In genomic region chr6:35725721-35726438, GRCh38 we compare ENCODE assay signal across 8 cellular contexts. TPM values are rescaled to one million over a fixed set of nuclear protein-coding genes. Genes with fewer than 3 reads are reported as not detected.
DNase-seq lines count a peak whose midpoint lies in the region; ATAC-seq, FAIRE-seq and TF ChIP-seq lines count a peak whose summit lies in the region.

No MANE protein-coding gene starts in this region.

- H3K4me3 ChIP-seq in adipocyte (ENCODE audit: low read length), result peak overlapping the region; percentile 35
- peak overlapping the region in 1 of 3 experiments; percentile 7 for H3K4me3 ChIP-seq in keratinocyte (ENCODE audit: control insufficient read depth in 2 of 3, extremely low read depth in 1 of 3, insufficient read depth in 2 of 3, low read depth in 1 of 3, low read length in 3 of 3)

- H3K36me3 ChIP-seq in adipocyte (ENCODE audit: control insufficient read depth, insufficient read depth, low read length, severe bottlenecking), result no peaks in the 10 kb centered on the region
- H3K36me3 ChIP-seq in keratinocyte (ENCODE audit: control insufficient read depth in 2 of 2, extremely low read depth in 1 of 2, insufficient read depth in 2 of 2, low read length in 2 of 2), result no peaks in the 10 kb centered on the region

- FAIRE-seq in keratinocyte (lab: Jason Lieb, UNC), result no peak

- H3K27ac ChIP-seq in keratinocyte (ENCODE audit: control insufficient read depth, insufficient read depth, low read length), result peak overlapping the region; percentile 97

- TF ChIP-seq CTCF in keratinocyte (optimal IDR thresholded peaks at IDR 0.05 in 1 of 3, IDR thresholded peaks at IDR 0.05 in 1 of 3, conservative IDR thresholded peaks at IDR 0.05 in 1 of 3; ENCODE audit: extremely low read depth in 1 of 3, insufficient read depth in 2 of 3, low read length in 3 of 3), result no peak

- H3K9me3 Mint-ChIP-seq in IgD-negative memory B cell, result no peaks in the 10 kb centered on the region
- H3K9me3 Mint-ChIP-seq in stimulated activated memory B cell treated with anti-CD40 and anti-IgM and Interleukin-4, amounts not matched to agents 10 μg/mL and 1 μg/mL and 100 μg/mL, for 72 hours, result no peaks in the 10 kb centered on the region

- H3K4me2 ChIP-seq in keratinocyte (ENCODE audit: control insufficient read depth, extremely low read depth, insufficient read depth, low read depth, low read length), result peak overlapping the region; percentile 86

- dilution Hi-C loops in keratinocyte (cut with MboI; ENCODE audit: extremely low pct_ligation_motif_present, low sequenced_read_pairs), result loop anchor here (25.0 kb wide), 1 partner anchor 164 kb away; no protein-coding TSS in a partner anchor

- H3K9me1 ChIP-seq in keratinocyte (ENCODE audit: control insufficient read depth, extremely low read depth, insufficient read depth, low read length), result no peaks in the 10 kb centered on the region

- no peaks in the 10 kb centered on the region for H3K79me2 ChIP-seq in keratinocyte (ENCODE audit: control insufficient read depth, insufficient read depth, low read length)

- H3K27me3 ChIP-seq in adipocyte (replicated peaks; ENCODE audit: control insufficient read depth, insufficient read depth, low read length), result no peaks in the 10 kb centered on the region
- no peaks in the 10 kb centered on the region for H3K27me3 ChIP-seq in keratinocyte (ENCODE audit: control insufficient read depth, extremely low read depth, insufficient read depth, low read length)

- peak overlapping the region in 1 of 3 donors; percentile 47 for H3K27ac Mint-ChIP-seq in IgD-negative memory B cell
- H3K27ac Mint-ChIP-seq in stimulated activated memory B cell treated with anti-CD40 and anti-IgM and Interleukin-4, amounts not matched to agents 10 μg/mL and 1 μg/mL and 100 μg/mL, for 72 hours, result peak overlapping the region; percentile 34

- H3K4me1 Mint-ChIP-seq in IgD-negative memory B cell, result peaks cover 24 to 34% (median 25%) of the 10 kb centered on the region in 3 donors
- H3K4me1 Mint-ChIP-seq in stimulated activated memory B cell treated with anti-CD40 and anti-IgM and Interleukin-4, amounts not matched to agents 10 μg/mL and 1 μg/mL and 100 μg/mL, for 72 hours, result peaks cover 39% of the 10 kb centered on the region

- H3K9me3 ChIP-seq in adipocyte (ENCODE audit: control insufficient read depth, low read length) (no peaks in the 10 kb centered on the region), keratinocyte (ENCODE audit: control insufficient read depth, low read depth, low read length) (no peaks in the 10 kb centered on the region)

- peak overlapping the region in 3 of 4 donors; percentile 57 to 85 (median 66) for H3K4me3 Mint-ChIP-seq in IgD-negative memory B cell
- H3K4me3 Mint-ChIP-seq in stimulated activated memory B cell treated with anti-CD40 and anti-IgM and Interleukin-4, amounts not matched to agents 10 μg/mL and 1 μg/mL and 100 μg/mL, for 72 hours, result no peak overlapping the region

- peaks cover 3% of the 10 kb centered on the region for H3K27me3 Mint-ChIP-seq in IgD-negative memory B cell
- H3K27me3 Mint-ChIP-seq in stimulated activated memory B cell treated with anti-CD40 and anti-IgM and Interleukin-4, amounts not matched to agents 10 μg/mL and 1 μg/mL and 100 μg/mL, for 72 hours, result no peaks in the 10 kb centered on the region

- ATAC-seq in stimulated activated memory B cell treated with anti-CD40 and anti-IgM and Interleukin-4, amounts not matched to agents 10 μg/mL and 1 μg/mL and 100 μg/mL, for 72 hours, result no peak
- ATAC-seq in GM18909 (IDR thresholded peaks at IDR 0.05; ENCODE audit: poor library complexity, unreplicated experiment), result no peak
- ATAC-seq in HG03457 (IDR thresholded peaks at IDR 0.05; ENCODE audit: unreplicated experiment), result no peak

- H4K20me1 ChIP-seq in keratinocyte (ENCODE audit: control insufficient read depth, extremely low read depth, insufficient read depth, low read length), result no peaks in the 10 kb centered on the region

- DNase-seq in adipocyte (ENCODE audit: low read depth) (peak; percentile 67), keratinocyte (ENCODE audit: low read depth, low spot score) (no peak), SHP77 treated with DMSO at 0.1 percent for 48 hours (lab: John Stamatoyannopoulos, UW) (no peak), NCI-H1694 treated with DMSO at 0.1 percent for 48 hours (lab: John Stamatoyannopoulos, UW) (no peak)

- H3K36me3 Mint-ChIP-seq in IgD-negative memory B cell, result peaks cover 3% of the 10 kb centered on the region
- H3K36me3 Mint-ChIP-seq in stimulated activated memory B cell treated with anti-CD40 and anti-IgM and Interleukin-4, amounts not matched to agents 10 μg/mL and 1 μg/mL and 100 μg/mL, for 72 hours, result no peaks in the 10 kb centered on the region

- H3K4me1 ChIP-seq in adipocyte (ENCODE audit: control insufficient read depth, insufficient read depth, low read length), result peaks cover 79% of the 10 kb centered on the region
- H3K4me1 ChIP-seq in keratinocyte (ENCODE audit: control insufficient read depth, extremely low read depth, insufficient read depth, low read length), result peaks cover 48% of the 10 kb centered on the region

- peak overlapping the region; percentile 49 for H2AFZ ChIP-seq in keratinocyte (ENCODE audit: control insufficient read depth, low read length)

- peak overlapping the region; percentile 96 for H3K9ac ChIP-seq in adipocyte (ENCODE audit: low read length)
- H3K9ac ChIP-seq in keratinocyte (ENCODE audit: control insufficient read depth, extremely low read depth, insufficient read depth, low read length), result peak overlapping the region; percentile 90

RNA-seq across cellular contexts. Expression of gene ARMC12, which starts 11.0 kb away (rescaled TPM):
- polyA plus RNA-seq in IgD-negative memory B cell (0.39 TPM), keratinocyte (0.34 to 1.7 TPM (median 0.54 TPM) in 3 replicates)
- polyA plus RNA-seq in keratinocyte (2011; ENCODE audit: low read depth), result not detected
- 0.43 TPM in 2 replicates for polyA plus RNA-seq in keratinocyte (2011; cell fraction: cytosol; rRNA removed)
- 5.5 and 6.0 TPM in 2 replicates for polyA plus RNA-seq in keratinocyte (2011; cell fraction: nucleus; rRNA removed)
- 0.34 and 0.56 TPM in 2 replicates for polyA plus RNA-seq in keratinocyte (2012; ENCODE audit: low replicate concordance)
- polyA minus RNA-seq in keratinocyte, result 0.49 to 1.3 TPM (median 0.69 TPM) in 3 replicates
- polyA minus RNA-seq in keratinocyte (2011; cell fraction: cytosol; rRNA and poly(A)+ RNA removed), result not detected
- not detected in 2 replicates for polyA minus RNA-seq in keratinocyte (2011; cell fraction: nucleus; rRNA and poly(A)+ RNA removed)

RNA-seq across cellular contexts. Expression of gene FKBP5, which starts 37.2 kb away (rescaled TPM):
- polyA plus RNA-seq in IgD-negative memory B cell, result 25.1 TPM
- 48.0 to 88.3 TPM (median 59.0 TPM) in 3 replicates for polyA plus RNA-seq in keratinocyte
- polyA plus RNA-seq in keratinocyte (2011; ENCODE audit: low read depth), result 29.3 TPM
- polyA plus RNA-seq in keratinocyte (2011; cell fraction: cytosol; rRNA removed), result 53.4 and 63.7 TPM in 2 replicates
- polyA plus RNA-seq in keratinocyte (2011; cell fraction: nucleus; rRNA removed), result 52.6 and 53.1 TPM in 2 replicates
- polyA plus RNA-seq in keratinocyte (2012; ENCODE audit: low replicate concordance), result 52.0 and 70.9 TPM in 2 replicates
- 15.1 to 56.8 TPM (median 27.8 TPM) in 3 replicates for polyA minus RNA-seq in keratinocyte
- 22.8 TPM for polyA minus RNA-seq in keratinocyte (2011; cell fraction: cytosol; rRNA and poly(A)+ RNA removed)
- 15.8 and 39.4 TPM in 2 replicates for polyA minus RNA-seq in keratinocyte (2011; cell fraction: nucleus; rRNA and poly(A)+ RNA removed)

RNA-seq across cellular contexts. Expression of gene CLPSL2, which starts 50.5 kb away (rescaled TPM):
- polyA plus RNA-seq in IgD-negative memory B cell, result not detected
- polyA plus RNA-seq in keratinocyte, result not detected in 3 replicates
- not detected for polyA plus RNA-seq in keratinocyte (2011; ENCODE audit: low read depth)
- polyA plus RNA-seq in keratinocyte (2011; cell fraction: cytosol; rRNA removed), result not detected in 2 replicates
- polyA plus RNA-seq in keratinocyte (2011; cell fraction: nucleus; rRNA removed), result not detected in 2 replicates
- polyA plus RNA-seq in keratinocyte (2012; ENCODE audit: low replicate concordance), result not detected in 2 replicates
- not detected in 3 replicates for polyA minus RNA-seq in keratinocyte
- polyA minus RNA-seq in keratinocyte (2011; cell fraction: cytosol; rRNA and poly(A)+ RNA removed), result not detected
- not detected in 2 replicates for polyA minus RNA-seq in keratinocyte (2011; cell fraction: nucleus; rRNA and poly(A)+ RNA removed)

RNA-seq across cellular contexts. Expression of gene CLPSL1, which starts 54.9 kb away (rescaled TPM):
- polyA plus RNA-seq in IgD-negative memory B cell (not detected), keratinocyte (not detected in 3 replicates)
- not detected for polyA plus RNA-seq in keratinocyte (2011; ENCODE audit: low read depth)
- not detected in 2 replicates for polyA plus RNA-seq in keratinocyte (2011; cell fraction: cytosol; rRNA removed)
- not detected in 2 replicates for polyA plus RNA-seq in keratinocyte (2011; cell fraction: nucleus; rRNA removed)
- not detected in 2 replicates for polyA plus RNA-seq in keratinocyte (2012; ENCODE audit: low replicate concordance)
- polyA minus RNA-seq in keratinocyte, result not detected in 3 replicates
- not detected for polyA minus RNA-seq in keratinocyte (2011; cell fraction: cytosol; rRNA and poly(A)+ RNA removed)
- polyA minus RNA-seq in keratinocyte (2011; cell fraction: nucleus; rRNA and poly(A)+ RNA removed), result not detected in 2 replicates
